In the genomic region with DNA sequence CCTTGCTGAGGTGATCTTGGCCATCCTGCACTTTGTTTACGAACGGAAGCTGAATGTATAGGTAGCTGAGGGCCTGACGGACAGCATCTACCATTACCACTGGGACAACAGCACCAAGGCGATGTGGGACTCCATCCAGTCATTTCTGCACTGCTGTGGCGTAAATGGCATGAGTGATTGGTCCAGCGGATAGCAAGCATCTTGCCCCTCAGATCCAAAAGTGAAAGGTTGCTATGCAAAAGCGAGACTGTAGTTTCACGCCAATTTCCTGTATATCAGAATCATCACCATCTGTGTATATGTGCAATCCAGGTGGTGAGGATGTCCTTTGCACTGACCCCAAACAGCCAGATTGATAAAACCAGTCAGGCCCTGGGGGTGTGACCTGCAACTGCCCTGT, we compare ENCODE assay signal across 15 cellular contexts. TPM values are rescaled to one million over a fixed set of nuclear protein-coding genes. Genes with fewer than 3 reads are reported as not detected.
DNase-seq lines count a peak whose midpoint lies in the region; ATAC-seq and TF ChIP-seq lines count a peak whose summit lies in the region.
"Had no signal": no experiment of that assay in that cellular context is flagged by ENCODE, and none has a peak within 500 bp of the region (broad histone marks: within the 10 kb centered on the region; RNA-seq: fewer than 3 reads in every experiment).

No MANE protein-coding gene starts in this region.

- H3K36me3 Mint-ChIP-seq in activated T-helper 1 cell treated with anti-CD3 and anti-CD28 coated beads, Interleukin-12 subunit alpha, Interleukin-12 subunit beta, Interleukin-2, Interleukin-4 antibody, amounts not matched to agents 30 ng/mL and 10 ng/mL and 1 ng/mL, durations not matched to agents 14 hours and 24 hours and 36 hours (ENCODE audit: low read depth), result peaks cover 1% of the 10 kb centered on the region
- H3K36me3 Mint-ChIP-seq: WTC11 had no signal

- no peak overlapping the region for H3K9ac ChIP-seq in OCI-LY3 (ENCODE audit: low read length)

- H3K27ac ChIP-seq in OCI-LY3 (ENCODE audit: low read length) (no peak overlapping the region), foreskin keratinocyte (no peak overlapping the region)
- H3K27ac ChIP-seq: PC-9, sigmoid colon had no signal

- no peaks in the 10 kb centered on the region for H3K9me3 Mint-ChIP-seq in activated T-helper 1 cell treated with anti-CD3 and anti-CD28 coated beads, Interleukin-12 subunit alpha, Interleukin-12 subunit beta, Interleukin-2, Interleukin-4 antibody, amounts not matched to agents 30 ng/mL and 10 ng/mL and 1 ng/mL, durations not matched to agents 14 hours and 24 hours and 36 hours
- H3K9me3 Mint-ChIP-seq: WTC11 had no signal

- H3K4me1 Mint-ChIP-seq in activated T-helper 1 cell treated with anti-CD3 and anti-CD28 coated beads, Interleukin-12 subunit alpha, Interleukin-12 subunit beta, Interleukin-2, Interleukin-4 antibody, amounts not matched to agents 30 ng/mL and 10 ng/mL and 1 ng/mL, durations not matched to agents 14 hours and 24 hours and 36 hours (ENCODE audit: low read depth), result peaks cover 40% of the 10 kb centered on the region

- TF ChIP-seq CTCF in OCI-LY3 (IDR thresholded peaks at IDR 0.05; ENCODE audit: low read depth, low read length), result no peak
- no peak for TF ChIP-seq CTCF in foreskin keratinocyte (conservative IDR thresholded peaks at IDR 0.05)

- H4K20me1 ChIP-seq in OCI-LY3 (ENCODE audit: insufficient read depth, low read length), result no peaks in the 10 kb centered on the region

- H3K4me3 Mint-ChIP-seq in activated T-helper 1 cell treated with anti-CD3 and anti-CD28 coated beads, Interleukin-12 subunit alpha, Interleukin-12 subunit beta, Interleukin-2, Interleukin-4 antibody, amounts not matched to agents 30 ng/mL and 10 ng/mL and 1 ng/mL, durations not matched to agents 14 hours and 24 hours and 36 hours, result no peak overlapping the region
- H3K4me3 Mint-ChIP-seq: WTC11 had no signal

- H3K4me2 ChIP-seq in OCI-LY3 (ENCODE audit: low read length), result peak overlapping the region; percentile 60
- H3K4me2 ChIP-seq: PC-9 had no signal

- H3K79me2 ChIP-seq in OCI-LY3 (ENCODE audit: low read length), result peaks cover 15% of the 10 kb centered on the region

- H3K9me3 ChIP-seq in OCI-LY3 (ENCODE audit: insufficient read depth, low read length), result no peaks in the 10 kb centered on the region
- H3K9me3 ChIP-seq: BE2C, sigmoid colon had no signal

- H3K27me3 ChIP-seq in OCI-LY3 (ENCODE audit: low read depth, low read length), result no peaks in the 10 kb centered on the region
- H3K27me3 ChIP-seq in foreskin keratinocyte, result no peaks in the 10 kb centered on the region
- H3K27me3 ChIP-seq: BE2C, sigmoid colon had no signal

- peak overlapping the region; percentile 68 for H2AFZ ChIP-seq in OCI-LY3 (ENCODE audit: low read depth, low read length)
- H2AFZ ChIP-seq: PC-9 had no signal

- peak overlapping the region; percentile 45 for H3K4me3 ChIP-seq in OCI-LY3 (ENCODE audit: low read length)
- H3K4me3 ChIP-seq: PC-9, sigmoid colon had no signal

- H3K4me1 ChIP-seq in OCI-LY3 (ENCODE audit: low read length) (peaks cover 22% of the 10 kb centered on the region), foreskin keratinocyte (peaks cover 18% of the 10 kb centered on the region)
- H3K4me1 ChIP-seq: BE2C had no signal

- H3K36me3 ChIP-seq in OCI-LY3 (replicated peaks; ENCODE audit: low read depth, low read length), result no peaks in the 10 kb centered on the region
- H3K36me3 ChIP-seq: BE2C, sigmoid colon had no signal

- ATAC-seq in GM18508 (IDR thresholded peaks at IDR 0.05; ENCODE audit: insufficient read depth, unreplicated experiment), result peak; percentile 29
- peak; percentile 32 for ATAC-seq in GM19467 (IDR thresholded peaks at IDR 0.05; ENCODE audit: unreplicated experiment)
- ATAC-seq in HG02981 (IDR thresholded peaks at IDR 0.05; ENCODE audit: unreplicated experiment), result peak; percentile 37
- no peak for ATAC-seq in foreskin keratinocyte
- ATAC-seq: HCT116, WTC11 had no signal

- no peak overlapping the region for H3K27ac Mint-ChIP-seq in activated T-helper 1 cell treated with anti-CD3 and anti-CD28 coated beads, Interleukin-12 subunit alpha, Interleukin-12 subunit beta, Interleukin-2, Interleukin-4 antibody, amounts not matched to agents 30 ng/mL and 10 ng/mL and 1 ng/mL, durations not matched to agents 14 hours and 24 hours and 36 hours
- H3K27ac Mint-ChIP-seq: WTC11 had no signal

- H3K27me3 Mint-ChIP-seq in activated T-helper 1 cell treated with anti-CD3 and anti-CD28 coated beads, Interleukin-12 subunit alpha, Interleukin-12 subunit beta, Interleukin-2, Interleukin-4 antibody, amounts not matched to agents 30 ng/mL and 10 ng/mL and 1 ng/mL, durations not matched to agents 14 hours and 24 hours and 36 hours (ENCODE audit: insufficient read depth), result peaks cover 2% of the 10 kb centered on the region

- DNase-seq in activated T-helper 1 cell treated with anti-CD3 and anti-CD28 coated beads, Interleukin-12 subunit alpha, Interleukin-12 subunit beta, Interleukin-2, Interleukin-4 antibody, amounts not matched to agents 30 ng/mL and 10 ng/mL and 1 ng/mL, durations not matched to agents 14 hours and 24 hours and 36 hours (ENCODE audit: low spot score), result no peak
- DNase-seq in foreskin keratinocyte (no peak), NCI-H774 (lab: John Stamatoyannopoulos, UW) (no peak)
- DNase-seq in stimulated activated CD4-positive, alpha-beta T cell treated with anti-CD3 and anti-CD28 coated beads, Interleukin-1b, Interleukin-23, amount 100 ng/mL, for 48 hours, result no peak
- DNase-seq: anterior cingulate cortex, BE2C, NCI-H446, PC-9, sigmoid colon had no signal

- intact Hi-C loops in activated T-helper 1 cell treated with anti-CD3 and anti-CD28 coated beads, Interleukin-12 subunit alpha, Interleukin-12 subunit beta, Interleukin-2, Interleukin-4 antibody, amounts not matched to agents 30 ng/mL and 10 ng/mL and 1 ng/mL, durations not matched to agents 14 hours and 24 hours and 36 hours (cut with micrococcal nuclease), result loop anchor here (2.0 to 10.0 kb wide), 4 partner anchors 265 to 1293 kb away; partner anchors contain the start of gene TIGD2

RNA-seq across cellular contexts. Expression of gene PYURF, which starts 4.2 kb away (rescaled TPM):
- total RNA-seq in activated T-helper 1 cell treated with anti-CD3 and anti-CD28 coated beads, Interleukin-12 subunit alpha, Interleukin-12 subunit beta, Interleukin-2, Interleukin-4 antibody, amounts not matched to agents 30 ng/mL and 10 ng/mL and 1 ng/mL, durations not matched to agents 14 hours and 24 hours and 36 hours, result 55.9 and 61.5 TPM in 2 replicates
- total RNA-seq in foreskin keratinocyte, result 71.9 and 78.9 TPM in 2 replicates
- polyA plus RNA-seq in foreskin keratinocyte, result 78.1 and 91.4 TPM in 2 replicates
